In genomic region chr1:80779278-80779677, GRCh38 we compare ENCODE assay signal across 14 cellular contexts.
"Had no signal": no experiment of that assay in that cellular context is flagged by ENCODE, and none has a peak within 500 bp of the region (broad histone marks: within the 10 kb centered on the region; RNA-seq: fewer than 3 reads in every experiment).

No MANE protein-coding gene starts in this region.

- H3K27me3 ChIP-seq: body of pancreas, gastrocnemius medialis, thyroid gland had no signal

- H3K36me3 ChIP-seq: gastrocnemius medialis, thyroid gland had no signal

- H3K4me3 Mint-ChIP-seq: activated CD8-positive, alpha-beta memory T cell treated with anti-CD3 and anti-CD28 coated beads, Interleukin-2, amount 10 ng/mL, durations not matched to agents 7 days and 5 days; activated naive CD8-positive, alpha-beta T cell treated with anti-CD3 and anti-CD28 coated beads, Interleukin-2, amount 10 ng/mL, durations not matched to agents 7 days and 5 days; natural killer cell; T-helper 1 cell treated with Interleukin-12 subunit alpha and Interleukin-12 subunit beta and Interleukin-4 antibody, amounts not matched to agents 30 μg/mL and 1 μg/mL, for 36 hours had no signal

- H3K9me3 ChIP-seq: body of pancreas, gastrocnemius medialis, thyroid gland had no signal

- H3K36me3 Mint-ChIP-seq: activated CD8-positive, alpha-beta memory T cell treated with anti-CD3 and anti-CD28 coated beads, Interleukin-2, amount 10 ng/mL, durations not matched to agents 7 days and 5 days; activated naive CD8-positive, alpha-beta T cell treated with anti-CD3 and anti-CD28 coated beads, Interleukin-2, amount 10 ng/mL, durations not matched to agents 7 days and 5 days had no signal

- H3K27ac ChIP-seq: body of pancreas, gastrocnemius medialis, thyroid gland had no signal

- DNase-seq: activated CD4-positive, alpha-beta T cell treated with anti-CD3 and anti-CD28 coated beads for 1 hour; activated CD4-positive, alpha-beta T cell treated with anti-CD3 and anti-CD28 coated beads, Interleukin-2, amount 50 U/mL, for 48 hours; activated CD8-positive, alpha-beta memory T cell treated with anti-CD3 and anti-CD28 coated beads, Interleukin-2, amount 10 ng/mL, durations not matched to agents 7 days and 5 days; activated naive CD4-positive, alpha-beta T cell treated with Interleukin-2 at 50 U/mL for 16 hours; activated naive CD8-positive, alpha-beta T cell treated with anti-CD3 and anti-CD28 coated beads, Interleukin-2, amount 10 ng/mL, durations not matched to agents 7 days and 5 days; activated T-cell treated with anti-CD3 and anti-CD28 coated beads, Interleukin-2, amount 50 U/mL, for 1 hour; body of pancreas; gastrocnemius medialis; natural killer cell; nucleus accumbens; stimulated activated naive CD4-positive, alpha-beta T cell; thyroid gland had no signal

- H3K27me3 Mint-ChIP-seq: activated CD8-positive, alpha-beta memory T cell treated with anti-CD3 and anti-CD28 coated beads, Interleukin-2, amount 10 ng/mL, durations not matched to agents 7 days and 5 days; activated naive CD8-positive, alpha-beta T cell treated with anti-CD3 and anti-CD28 coated beads, Interleukin-2, amount 10 ng/mL, durations not matched to agents 7 days and 5 days had no signal

- H3K27ac Mint-ChIP-seq: activated CD8-positive, alpha-beta memory T cell treated with anti-CD3 and anti-CD28 coated beads, Interleukin-2, amount 10 ng/mL, durations not matched to agents 7 days and 5 days; activated naive CD8-positive, alpha-beta T cell treated with anti-CD3 and anti-CD28 coated beads, Interleukin-2, amount 10 ng/mL, durations not matched to agents 7 days and 5 days; activated T-helper 2 cell treated with anti-CD3 and anti-CD28 coated beads, Interferon-gamma antibody, Interleukin-2, Interleukin-4, amounts not matched to agents 10 μg/mL and 5 μg/mL and 100 μg/mL, durations not matched to agents 14 hours and 24 hours and 36 hours; natural killer cell; T-helper 1 cell treated with Interleukin-12 subunit alpha and Interleukin-12 subunit beta and Interleukin-4 antibody, amounts not matched to agents 30 μg/mL and 1 μg/mL, for 36 hours had no signal

- H3K4me1 Mint-ChIP-seq: activated CD8-positive, alpha-beta memory T cell treated with anti-CD3 and anti-CD28 coated beads, Interleukin-2, amount 10 ng/mL, durations not matched to agents 7 days and 5 days; activated naive CD8-positive, alpha-beta T cell treated with anti-CD3 and anti-CD28 coated beads, Interleukin-2, amount 10 ng/mL, durations not matched to agents 7 days and 5 days; natural killer cell had no signal

- H3K4me3 ChIP-seq: body of pancreas, gastrocnemius medialis, thyroid gland had no signal

- H3K4me1 ChIP-seq: body of pancreas, gastrocnemius medialis, thyroid gland had no signal

- ATAC-seq: activated CD8-positive, alpha-beta memory T cell treated with anti-CD3 and anti-CD28 coated beads, Interleukin-2, amount 10 ng/mL, durations not matched to agents 7 days and 5 days; body of pancreas; gastrocnemius medialis; natural killer cell had no signal
